Comparison of ENCODE assay signal across 17 cellular contexts in the genomic region with DNA sequence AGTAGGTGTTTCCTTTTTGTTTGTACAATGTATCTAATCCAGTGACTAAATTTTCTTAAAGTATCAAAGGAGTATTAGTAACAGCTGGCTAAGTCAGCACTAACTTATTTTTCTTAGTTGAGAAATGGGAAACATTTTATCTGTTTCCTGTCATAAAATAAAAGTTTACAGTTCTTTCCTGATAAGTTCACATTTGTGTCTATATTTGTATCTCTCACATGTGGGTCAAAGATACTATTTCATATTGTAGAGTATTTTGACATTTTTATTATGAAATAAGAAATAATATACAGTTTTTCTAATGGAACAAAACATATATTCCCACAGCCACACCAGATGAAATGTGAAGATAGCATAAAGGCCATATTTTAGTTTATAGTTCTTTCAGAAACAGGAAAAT.
"Had no signal": no experiment of that assay in that cellular context is flagged by ENCODE, and none has a peak within 500 bp of the region (broad histone marks: within the 10 kb centered on the region; RNA-seq: fewer than 3 reads in every experiment).

No MANE protein-coding gene starts in this region.

- H3K4me2 ChIP-seq: hepatocyte had no signal

- H3K4me3 ChIP-seq: dorsolateral prefrontal cortex, esophagus muscularis mucosa, hepatocyte, ovary, right atrium auricular region, sigmoid colon, skin epidermis had no signal

- H3K27me3 ChIP-seq: dorsolateral prefrontal cortex, esophagus muscularis mucosa, hepatocyte, ovary, right atrium auricular region, sigmoid colon had no signal

- H2AFZ ChIP-seq: hepatocyte had no signal

- H3K9me3 ChIP-seq: esophagus muscularis mucosa, ovary, right atrium auricular region, sigmoid colon had no signal

- H3K27ac ChIP-seq: epithelial cell of prostate, esophagus muscularis mucosa, hepatocyte, ovary, right atrium auricular region, sigmoid colon, skin epidermis had no signal

- ATAC-seq: left colon, natural killer cell had no signal

- DNase-seq: cortex of kidney; dorsolateral prefrontal cortex; effector CD8-positive, alpha-beta T cell; foreskin fibroblast; head of caudate nucleus; left colon; natural killer cell; ovary; sigmoid colon; stimulated activated CD4-positive, alpha-beta T cell treated with anti-CD3 and anti-CD28 coated beads, Interleukin-2, amount 100 ng/mL, for 48 hours; stimulated activated naive CD4-positive, alpha-beta T cell treated with Interleukin-2 at 50 U/mL for 16 hours; trophoblast cell had no signal

- H3K36me3 ChIP-seq: ovary, right atrium auricular region had no signal
